Comparison of ENCODE assay signal across 8 cellular contexts in the genomic region with DNA sequence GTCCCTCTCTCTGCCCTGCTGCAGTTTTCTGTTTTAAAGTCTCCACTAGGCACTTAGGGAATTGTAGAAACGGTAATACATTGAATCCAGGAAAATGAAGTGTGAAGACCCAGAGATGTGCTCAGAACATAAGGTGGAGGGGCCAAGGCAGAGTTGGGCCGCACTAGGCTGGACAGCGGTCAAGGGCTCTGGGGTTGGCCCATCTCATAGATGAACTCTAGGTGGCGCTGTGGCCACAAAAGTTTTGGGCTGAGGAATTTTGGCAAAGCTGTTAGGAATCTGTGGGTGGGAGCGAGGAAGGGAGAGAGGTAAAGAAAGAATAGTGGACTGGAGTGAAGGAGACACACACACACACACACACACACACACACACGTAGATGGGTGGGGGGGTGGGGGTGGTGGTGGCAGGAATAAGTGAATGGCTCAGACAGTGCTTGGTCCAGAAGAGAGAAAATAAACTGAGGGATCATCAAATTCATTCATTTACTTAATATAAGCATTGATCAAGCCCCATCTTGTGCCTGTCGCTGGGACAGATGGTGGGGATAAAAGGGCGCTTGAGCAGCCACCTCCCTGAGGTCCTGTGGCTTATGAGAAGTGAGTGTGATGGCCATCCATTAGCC.
DNase-seq lines count a peak whose midpoint lies in the region; ATAC-seq and TF ChIP-seq lines count a peak whose summit lies in the region.

No MANE protein-coding gene starts in this region.

- H4K20me1 ChIP-seq in IMR-90 (ENCODE audit: insufficient read depth, low read length): no peaks in the 10 kb centered on the region

- H3K27me3 ChIP-seq in IMR-90 (ENCODE audit: control insufficient read depth, insufficient read depth, low read length) (no peaks in the 10 kb centered on the region; the same call in 1 of the 2 replicates), right atrium auricular region (no peaks in the 10 kb centered on the region), stomach (peaks cover 0 to 29% (median 0%) of the 10 kb centered on the region in 3 donors)

- TF ChIP-seq CTCF in IMR-90 (conservative IDR thresholded peaks at IDR 0.05; ENCODE audit: low read depth, low read length): peak; percentile 62
- peak; percentile 53 for TF ChIP-seq CTCF in WI38 (IDR thresholded peaks at IDR 0.05; ENCODE audit: low read depth, low read length)
- peak; percentile 53 to 85 for TF ChIP-seq CTCF in right atrium auricular region (IDR thresholded peaks at IDR 0.05)
- TF ChIP-seq CTCF in stomach (IDR thresholded peaks at IDR 0.05): peak in 5 of 7 experiments; percentile 46 to 80 (median 69)

- CTCF ChIA-PET in IMR-90 (lab: Yijun Ruan, JAX): interaction anchor here (0.6 to 1.7 kb wide), 2 partner anchors 13 to 458 kb away, joined by 3 to 6 read pairs; no protein-coding TSS in a partner anchor

- no TSS peak for BruUV-seq in IMR-90 (replicated peaks; lab: Mats Ljungman, UMichigan)

- peak; percentile 49 for TF ChIP-seq RAD21 in IMR-90 (IDR thresholded peaks at IDR 0.05; ENCODE audit: low read length)

- H2BK20ac ChIP-seq in IMR-90 (ENCODE audit: low read depth, low read length): no peak overlapping the region

- H3K56ac ChIP-seq in IMR-90 (ENCODE audit: extremely low read depth, insufficient read depth, low read length): no peak overlapping the region

- no peak overlapping the region for H2AFZ ChIP-seq in IMR-90 (replicated peaks; ENCODE audit: low read length, poor library complexity)

- no peak overlapping the region for H3K9ac ChIP-seq in IMR-90 (ENCODE audit: low read depth, low read length)

- H2BK15ac ChIP-seq in IMR-90 (ENCODE audit: low read depth, low read length): no peak overlapping the region

- peak; percentile 10 for DNase-seq in CD1c-positive myeloid dendritic cell (ENCODE audit: extremely low spot score)
- DNase-seq in IMR-90: peak; percentile 11
- no peak for DNase-seq in right atrium auricular region (ENCODE audit: low spot score)
- peak; percentile 56 for DNase-seq in stomach
- no peak for DNase-seq in SIG-M5 treated with dmso at 0.1 percent for 504 hours (lab: John Stamatoyannopoulos, UW; ENCODE audit: unreplicated experiment)
- no peak for DNase-seq in stimulated activated CD4-positive, alpha-beta T cell treated with anti-CD3 and anti-CD28 coated beads, Interleukin-2, amount 100 ng/mL, for 24 hours

- H4K91ac ChIP-seq in IMR-90 (ENCODE audit: insufficient read depth, low read depth, low read length): no peak overlapping the region

- H3K9me1 ChIP-seq in IMR-90 (ENCODE audit: insufficient read depth, low read length): no peaks in the 10 kb centered on the region

- no peak overlapping the region for H2AK9ac ChIP-seq in IMR-90 (replicated peaks; ENCODE audit: low read depth, low read length, poor library complexity)

- no peaks in the 10 kb centered on the region for H3K4me1 ChIP-seq in IMR-90 (ENCODE audit: control insufficient read depth, insufficient read depth, low read length)
- no peaks in the 10 kb centered on the region for H3K4me1 ChIP-seq in right atrium auricular region
- H3K4me1 ChIP-seq in stomach: no peaks in the 10 kb centered on the region

- dilution Hi-C loops in IMR-90 (cut with HindIII; ENCODE audit: low sequenced_read_pairs, unreplicated experiment): no loop called here

- ATAC-seq in IMR-90 (ENCODE audit: low read depth) (peak; percentile 75), HG02970 (IDR thresholded peaks at IDR 0.05; ENCODE audit: low FRiP score, unreplicated experiment) (no peak)

- no peak overlapping the region for H3K23ac ChIP-seq in IMR-90 (ENCODE audit: low read depth, low read length)

- no peaks in the 10 kb centered on the region for H3K36me3 ChIP-seq in IMR-90 (ENCODE audit: control insufficient read depth, insufficient read depth, low read length)
- no peaks in the 10 kb centered on the region for H3K36me3 ChIP-seq in right atrium auricular region
- H3K36me3 ChIP-seq in stomach: no peaks in the 10 kb centered on the region

- H3K14ac ChIP-seq in IMR-90 (replicated peaks; ENCODE audit: low read depth, low read length): no peak overlapping the region

- H3K27ac ChIP-seq in IMR-90 (ENCODE audit: insufficient read depth, low read length) (no peak overlapping the region), right atrium auricular region (no peak overlapping the region), stomach (no peak overlapping the region)

- H3K4ac ChIP-seq in IMR-90 (ENCODE audit: low read depth, low read length): no peak overlapping the region

- no peak overlapping the region for H2BK5ac ChIP-seq in IMR-90 (ENCODE audit: low read depth, low read length, poor library complexity, severe bottlenecking)

- H4K8ac ChIP-seq in IMR-90 (ENCODE audit: low read depth in 2 of 2, low read length in 2 of 2): no peak overlapping the region

- in situ Hi-C loops in IMR-90 (cut with MboI; ENCODE audit: low sequenced_read_pairs): no loop called here

- TF ChIP-seq EP300 in stomach (IDR thresholded peaks at IDR 0.05): no peak

- intact Hi-C loops in IMR-90 (cut with micrococcal nuclease) (no loop called here), stomach (cut with DNase I; ENCODE audit: low total_unique reads) (loop anchor here (5.0 kb wide), 1 partner anchor 324 kb away; no protein-coding TSS in a partner anchor)

- H4K5ac ChIP-seq in IMR-90 (ENCODE audit: low read depth, low read length): no peak overlapping the region

- H3K4me3 ChIP-seq in IMR-90 (ENCODE audit: insufficient read depth, low read depth, low read length) (no peak overlapping the region), WI38 (ENCODE audit: low read depth, low read length) (no peak overlapping the region), right atrium auricular region (no peak overlapping the region), stomach (no peak overlapping the region)

- H2AK5ac ChIP-seq in IMR-90 (ENCODE audit: low read depth, low read length): no peak overlapping the region

- H3K18ac ChIP-seq in IMR-90 (ENCODE audit: low read depth, low read length): no peak overlapping the region

- WGBS in IMR-90 (ENCODE audit: extremely low coverage in 2 of 2, insufficient read length in 1 of 2), 2 experiments: no CpG with 5 or more reads among the region's 8 CpGs
- 20 to 23% (median 22%) methylated on average over 7 to 8 of the region's 8 CpGs for WGBS in stomach, 5 donors

- H3K9me3 ChIP-seq in IMR-90 (ENCODE audit: control insufficient read depth, insufficient read depth, low read length): no peaks in the 10 kb centered on the region
- no peaks in the 10 kb centered on the region for H3K9me3 ChIP-seq in right atrium auricular region
- H3K9me3 ChIP-seq in stomach: peaks cover 0 to 13% (median 3%) of the 10 kb centered on the region in 4 donors

- H3K79me1 ChIP-seq in IMR-90 (ENCODE audit: low read depth in 1 of 2, low read length in 2 of 2): no peaks in the 10 kb centered on the region

- no peak overlapping the region for H3K4me2 ChIP-seq in IMR-90 (ENCODE audit: low read depth, low read length)

- POLR2A ChIA-PET in IMR-90 (lab: Charles Lee; ENCODE audit: unreplicated experiment): no interaction called here

- TF ChIP-seq POLR2A in IMR-90 (IDR thresholded peaks at IDR 0.05; ENCODE audit: low read depth, low read length) (no peak), stomach (IDR thresholded peaks at IDR 0.05) (no peak)

- no peak overlapping the region for H2BK120ac ChIP-seq in IMR-90 (ENCODE audit: low read depth, low read length)

TF ChIP-seq in IMR-90, 13 proteins besides CTCF, POLR2A, EP300 and RAD21:
- no peak for TF ChIP-seq MAZ (IDR thresholded peaks at IDR 0.05; ENCODE audit: borderline replicate concordance, low read depth, low read length)
- peak; percentile 27; the same call in 1 of the 2 replicates for TF ChIP-seq SMC3 (IDR thresholded peaks at IDR 0.05; ENCODE audit: low read depth, low read length)

Comparison
In these comparisons a context has a peak if more than half of its experiments do, and no peak if none do; other contexts are left out.
1. DNase-seq: peak in CD1c-positive myeloid dendritic cell (single experiment), IMR-90 (single experiment) and stomach (single experiment); none in right atrium auricular region (single experiment), SIG-M5 treated with dmso at 0.1 percent for 504 hours (single experiment) and stimulated activated CD4-positive, alpha-beta T cell treated with anti-CD3 and anti-CD28 coated beads, Interleukin-2, amount 100 ng/mL, for 24 hours (0 of 2).
2. Peak in every context shown above with its lines, with median percentiles within 50 percentile points of each other: CTCF ChIP-seq.